24 cellular contexts compared by ENCODE assay signal in the genomic region with DNA sequence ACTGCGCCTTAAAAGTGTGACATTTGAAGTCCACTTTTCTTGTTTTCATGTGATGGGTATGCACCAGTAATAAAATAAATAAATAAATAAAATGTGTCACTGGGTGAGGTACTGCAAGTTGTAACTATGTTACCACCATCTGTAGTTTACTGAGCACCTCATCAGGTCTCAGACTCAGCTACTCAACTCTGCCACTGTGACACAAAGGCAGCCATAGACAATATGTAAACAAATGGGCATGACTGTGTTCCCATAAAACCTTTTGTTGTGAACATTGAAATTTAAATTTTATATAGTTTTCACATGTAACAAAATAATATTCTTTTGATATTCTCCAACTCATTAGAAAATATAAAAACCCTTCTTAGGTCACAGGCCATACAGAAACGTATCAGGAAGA.
"Had no signal": no experiment of that assay in that cellular context is flagged by ENCODE, and none has a peak within 500 bp of the region (broad histone marks: within the 10 kb centered on the region; RNA-seq: fewer than 3 reads in every experiment).

No MANE protein-coding gene starts in this region.

- DNase-seq: effector CD8-positive, alpha-beta T cell; effector memory CD8-positive, alpha-beta T cell; endodermal cell; erythroblast; esophagus squamous epithelium; foreskin fibroblast; foreskin melanocyte; gastrocnemius medialis; glutamatergic neuron; head of caudate nucleus; heart right ventricle; hippocampal formation; left cardiac atrium; left lung; left ventricle myocardium superior; lower lobe of right lung; mesenchymal stem cell; mucosa of descending colon; naive B cell; naive thymus-derived CD8-positive, alpha-beta T cell had no signal

- H3K27ac Mint-ChIP-seq: dendritic cell treated with granulocyte-macrophage colony-stimulating factor and Interleukin-4, amounts not matched to agents 40 ng/mL and 50 ng/mL, for 4 days; effector memory CD8-positive, alpha-beta T cell; endodermal cell had no signal

- H3K27ac ChIP-seq: epithelial cell of prostate, esophagus squamous epithelium, gastrocnemius medialis, heart right ventricle, left lung, lower lobe of right lung had no signal

- ATAC-seq: effector memory CD8-positive, alpha-beta T cell; esophagus mucosa; gastrocnemius medialis; heart right ventricle; left cardiac atrium; left lung; left ventricle myocardium superior; lower lobe of right lung; mucosa of descending colon; naive thymus-derived CD8-positive, alpha-beta T cell had no signal

- H3K4me3 Mint-ChIP-seq: dendritic cell treated with granulocyte-macrophage colony-stimulating factor and Interleukin-4, amounts not matched to agents 40 ng/mL and 50 ng/mL, for 4 days; effector memory CD8-positive, alpha-beta T cell; endodermal cell; mesothelial cell of epicardium; naive B cell; naive thymus-derived CD8-positive, alpha-beta T cell had no signal

- H3K27me3 Mint-ChIP-seq: dendritic cell treated with granulocyte-macrophage colony-stimulating factor and Interleukin-4, amounts not matched to agents 40 ng/mL and 50 ng/mL, for 4 days; effector memory CD8-positive, alpha-beta T cell; naive B cell; naive thymus-derived CD8-positive, alpha-beta T cell had no signal

- H3K4me1 ChIP-seq: left lung had no signal

- H3K27me3 ChIP-seq: esophagus squamous epithelium, gastrocnemius medialis, heart right ventricle, left lung had no signal

- H3K9me3 ChIP-seq: esophagus squamous epithelium, gastrocnemius medialis, heart right ventricle, left lung, lower lobe of right lung, mucosa of descending colon had no signal

- H3K4me3 ChIP-seq: esophagus squamous epithelium, gastrocnemius medialis, heart right ventricle, left lung, lower lobe of right lung, mucosa of descending colon had no signal
